In genomic region chr6:105607624-105608392, GRCh38 we compare ENCODE assay signal across 19 cellular contexts.
DNase-seq lines count a peak whose midpoint lies in the region; ATAC-seq and TF ChIP-seq lines count a peak whose summit lies in the region.
"Had no signal": no experiment of that assay in that cellular context is flagged by ENCODE, and none has a peak within 500 bp of the region (broad histone marks: within the 10 kb centered on the region; RNA-seq: fewer than 3 reads in every experiment).

No MANE protein-coding gene starts in this region.

- peak overlapping the region; percentile 99 for H4K5ac ChIP-seq in IMR-90 (ENCODE audit: low read depth, low read length)

- H2AK5ac ChIP-seq in IMR-90 (ENCODE audit: low read depth, low read length) = peak overlapping the region; percentile 85

- dilution Hi-C loops in IMR-90 (cut with HindIII; ENCODE audit: low sequenced_read_pairs, unreplicated experiment) = no loop called here

- peak overlapping the region; percentile 100 for H2BK5ac ChIP-seq in IMR-90 (ENCODE audit: low read depth, low read length, poor library complexity, severe bottlenecking)

- H3K56ac ChIP-seq in IMR-90 (ENCODE audit: extremely low read depth, insufficient read depth, low read length) = peak overlapping the region; percentile 97

- H3K14ac ChIP-seq in IMR-90 (replicated peaks; ENCODE audit: low read depth, low read length) = peak overlapping the region; percentile 94

- intact Hi-C loops in IMR-90 (cut with micrococcal nuclease) = loop anchor here (2.0 to 10.0 kb wide), 3 partner anchors 121 to 697 kb away; partner anchors contain the start of gene PRDM1

- H3K4ac ChIP-seq in IMR-90 (ENCODE audit: low read depth, low read length) = peak overlapping the region; percentile 97

- H3K27ac Mint-ChIP-seq in nephron progenitor cell = peak overlapping the region; percentile 99
- H3K27ac Mint-ChIP-seq in stimulated activated memory B cell treated with anti-CD40 and anti-IgM and Interleukin-4, amounts not matched to agents 10 μg/mL and 1 μg/mL and 100 μg/mL, for 72 hours = no peak overlapping the region
- H3K27ac Mint-ChIP-seq: CD4-positive, CD25-positive, alpha-beta regulatory T cell; effector memory CD8-positive, alpha-beta T cell; T-helper 1 cell treated with Interleukin-12 subunit alpha and Interleukin-12 subunit beta and Interleukin-4 antibody, amounts not matched to agents 30 μg/mL and 1 μg/mL, for 36 hours; WTC11 had no signal

- H3K4me1 Mint-ChIP-seq in nephron progenitor cell = peaks cover 69% of the 10 kb centered on the region
- H3K4me1 Mint-ChIP-seq in stimulated activated memory B cell treated with anti-CD40 and anti-IgM and Interleukin-4, amounts not matched to agents 10 μg/mL and 1 μg/mL and 100 μg/mL, for 72 hours = no peaks in the 10 kb centered on the region

- peak overlapping the region; percentile 100 for H2BK120ac ChIP-seq in IMR-90 (ENCODE audit: low read depth, low read length)

- H3K9me3 Mint-ChIP-seq in nephron progenitor cell = peaks cover 14% of the 10 kb centered on the region
- H3K9me3 Mint-ChIP-seq in stimulated activated memory B cell treated with anti-CD40 and anti-IgM and Interleukin-4, amounts not matched to agents 10 μg/mL and 1 μg/mL and 100 μg/mL, for 72 hours = peaks cover 3% of the 10 kb centered on the region
- H3K9me3 Mint-ChIP-seq: effector memory CD8-positive, alpha-beta T cell had no signal

- no peaks in the 10 kb centered on the region for H3K36me3 Mint-ChIP-seq in nephron progenitor cell (ENCODE audit: low read depth)
- no peaks in the 10 kb centered on the region for H3K36me3 Mint-ChIP-seq in stimulated activated memory B cell treated with anti-CD40 and anti-IgM and Interleukin-4, amounts not matched to agents 10 μg/mL and 1 μg/mL and 100 μg/mL, for 72 hours
- H3K36me3 Mint-ChIP-seq: CD4-positive, CD25-positive, alpha-beta regulatory T cell; WTC11 had no signal

- peak; percentile 41 for DNase-seq in IMR-90
- no peak for DNase-seq in epithelial cell of prostate (ENCODE audit: low read depth, low spot score)
- DNase-seq in nephron progenitor cell = no peak
- DNase-seq in tibial nerve (ENCODE audit: low spot score in 2 of 2) = no peak
- no peak for DNase-seq in NCI-H1436 (lab: John Stamatoyannopoulos, UW)
- no peak for DNase-seq in dedifferentiated amniotic fluid mesenchymal stem cell (ENCODE audit: extremely low spot score)
- DNase-seq: activated CD8-positive, alpha-beta memory T cell treated with anti-CD3 and anti-CD28 coated beads for 24 hours; CD4-positive, CD25-positive, alpha-beta regulatory T cell; effector memory CD8-positive, alpha-beta T cell; NCI-H1436 treated with DMSO at 0.1 percent for 48 hours; stimulated activated CD4-positive, alpha-beta T cell treated with anti-CD3 and anti-CD28 coated beads, Interleukin-15, amount 100 ng/mL, for 24 hours; stimulated activated naive CD8-positive, alpha-beta T cell treated with anti-CD3 and anti-CD28 coated beads, Interleukin-15, Interleukin-2, amounts not matched to agents 100 U/mL and 50 U/mL, for 24 hours had no signal

- H3K4me1 ChIP-seq in IMR-90 (ENCODE audit: control insufficient read depth, insufficient read depth, low read length) (peaks cover 20% of the 10 kb centered on the region), tibial nerve (peaks cover 0 to 33% (median 5%) of the 10 kb centered on the region in 4 donors)
- H3K4me1 ChIP-seq: left lung had no signal

- in situ Hi-C loops in IMR-90 (cut with MboI; ENCODE audit: low sequenced_read_pairs) = loop anchor here (10.0 kb wide), 1 partner anchor 387 kb away; no protein-coding TSS in a partner anchor

- peak overlapping the region; percentile 75 for H2BK15ac ChIP-seq in IMR-90 (ENCODE audit: low read depth, low read length)

- H3K4me3 ChIP-seq in IMR-90 (ENCODE audit: insufficient read depth, low read depth, low read length) (no peak overlapping the region), tibial nerve (no peak overlapping the region)
- H3K4me3 ChIP-seq: left lung, prostate gland had no signal

- no peak for TF ChIP-seq RAD21 in IMR-90 (IDR thresholded peaks at IDR 0.05; ENCODE audit: low read length)

- peaks cover 0 to 8% of the 10 kb centered on the region in 2 experiments; a peak in 1 of 4 replicates for H3K79me1 ChIP-seq in IMR-90 (ENCODE audit: low read depth in 1 of 2, low read length in 2 of 2)

- peak overlapping the region; percentile 89 to 92 for H4K8ac ChIP-seq in IMR-90 (ENCODE audit: low read depth in 2 of 2, low read length in 2 of 2)

- WGBS in IMR-90 (ENCODE audit: extremely low coverage in 2 of 2, insufficient read length in 1 of 2), 2 experiments = no CpG with 5 or more reads among the region's 4 CpGs
- 83 to 86% methylated on average over 4 of the region's 4 CpGs for WGBS in tibial nerve, 2 donors

- no peaks in the 10 kb centered on the region for H4K20me1 ChIP-seq in IMR-90 (ENCODE audit: insufficient read depth, low read length)

- H3K4me3 Mint-ChIP-seq in nephron progenitor cell = peak overlapping the region; percentile 7
- no peak overlapping the region for H3K4me3 Mint-ChIP-seq in stimulated activated memory B cell treated with anti-CD40 and anti-IgM and Interleukin-4, amounts not matched to agents 10 μg/mL and 1 μg/mL and 100 μg/mL, for 72 hours
- H3K4me3 Mint-ChIP-seq: CD4-positive, CD25-positive, alpha-beta regulatory T cell; effector memory CD8-positive, alpha-beta T cell; T-helper 1 cell treated with Interleukin-12 subunit alpha and Interleukin-12 subunit beta and Interleukin-4 antibody, amounts not matched to agents 30 μg/mL and 1 μg/mL, for 36 hours; WTC11 had no signal

- peak overlapping the region; percentile 15; the same call in 1 of the 2 replicates for H3K9ac ChIP-seq in IMR-90 (ENCODE audit: low read depth, low read length)

- H3K36me3 ChIP-seq in IMR-90 (ENCODE audit: control insufficient read depth, insufficient read depth, low read length) (no peaks in the 10 kb centered on the region), tibial nerve (no peaks in the 10 kb centered on the region)
- H3K36me3 ChIP-seq: left lung, prostate gland had no signal

- no TSS peak for BruUV-seq in IMR-90 (replicated peaks; lab: Mats Ljungman, UMichigan)

- no peak for TF ChIP-seq CTCF in 22Rv1 (IDR thresholded peaks at IDR 0.05)
- no peak for TF ChIP-seq CTCF in IMR-90 (conservative IDR thresholded peaks at IDR 0.05; ENCODE audit: low read depth, low read length)
- TF ChIP-seq CTCF in nephron progenitor cell (IDR thresholded peaks at IDR 0.05) = no peak
- no peak for TF ChIP-seq CTCF in tibial nerve (IDR thresholded peaks at IDR 0.05)

- H3K27me3 Mint-ChIP-seq in nephron progenitor cell (ENCODE audit: low read depth, poor library complexity) = no peaks in the 10 kb centered on the region
- peaks cover 7% of the 10 kb centered on the region for H3K27me3 Mint-ChIP-seq in stimulated activated memory B cell treated with anti-CD40 and anti-IgM and Interleukin-4, amounts not matched to agents 10 μg/mL and 1 μg/mL and 100 μg/mL, for 72 hours
- H3K27me3 Mint-ChIP-seq: effector memory CD8-positive, alpha-beta T cell had no signal

- ATAC-seq in IMR-90 (ENCODE audit: low read depth) = no peak
- ATAC-seq in stimulated activated memory B cell treated with anti-CD40 and anti-IgM and Interleukin-4, amounts not matched to agents 10 μg/mL and 1 μg/mL and 100 μg/mL, for 72 hours = no peak
- ATAC-seq: effector memory CD8-positive, alpha-beta T cell; left lung; Right ventricle myocardium inferior; stimulated activated naive CD8-positive, alpha-beta T cell treated with anti-CD3 and anti-CD28 coated beads, Interleukin-15, Interleukin-2, amounts not matched to agents 100 U/mL and 50 U/mL, for 24 hours; WTC11 had no signal

- CTCF ChIA-PET in IMR-90 (lab: Yijun Ruan, JAX) = interaction anchor here (0.8 kb wide), 1 partner anchor 615 kb away, joined by 3 read pairs; no protein-coding TSS in a partner anchor

- peak overlapping the region; percentile 97 for H2BK20ac ChIP-seq in IMR-90 (ENCODE audit: low read depth, low read length)

- peak overlapping the region; percentile 100 for H3K18ac ChIP-seq in IMR-90 (ENCODE audit: low read depth, low read length)

- H3K27ac ChIP-seq in 22Rv1 (peak overlapping the region; percentile 89), IMR-90 (ENCODE audit: insufficient read depth, low read length) (peak overlapping the region; percentile 75), epithelial cell of prostate (peak overlapping the region; percentile 68), tibial nerve (no peak overlapping the region)
- H3K27ac ChIP-seq: prostate gland had no signal

- POLR2A ChIA-PET in IMR-90 (lab: Charles Lee; ENCODE audit: unreplicated experiment) = interaction anchor here (0.7 kb wide), 1 partner anchor 479 kb away, joined by 3 read pairs; no protein-coding TSS in a partner anchor

- H3K9me1 ChIP-seq in IMR-90 (ENCODE audit: insufficient read depth, low read length) = peaks cover 12% of the 10 kb centered on the region

- H2AK9ac ChIP-seq in IMR-90 (replicated peaks; ENCODE audit: low read depth, low read length, poor library complexity) = peak overlapping the region; percentile 62

- H3K27me3 ChIP-seq in IMR-90 (ENCODE audit: control insufficient read depth, insufficient read depth, low read length) = no peaks in the 10 kb centered on the region
- H3K27me3 ChIP-seq in tibial nerve = no peaks in the 10 kb centered on the region
- H3K27me3 ChIP-seq: left lung had no signal

- H2AFZ ChIP-seq in IMR-90 (replicated peaks; ENCODE audit: low read length, poor library complexity) = peak overlapping the region; percentile 9

- peak overlapping the region; percentile 41 for H3K4me2 ChIP-seq in IMR-90 (ENCODE audit: low read depth, low read length)

- no peaks in the 10 kb centered on the region for H3K9me3 ChIP-seq in IMR-90 (ENCODE audit: control insufficient read depth, insufficient read depth, low read length)
- no peaks in the 10 kb centered on the region for H3K9me3 ChIP-seq in tibial nerve
- H3K9me3 ChIP-seq: left lung, prostate gland had no signal

- TF ChIP-seq POLR2A in IMR-90 (IDR thresholded peaks at IDR 0.05; ENCODE audit: low read depth, low read length) (no peak), tibial nerve (IDR thresholded peaks at IDR 0.05) (no peak)

- no peak for TF ChIP-seq EP300 in tibial nerve (IDR thresholded peaks at IDR 0.05)

- H3K23ac ChIP-seq in IMR-90 (ENCODE audit: low read depth, low read length) = peak overlapping the region; percentile 98

- peak overlapping the region; percentile 99 for H4K91ac ChIP-seq in IMR-90 (ENCODE audit: insufficient read depth, low read depth, low read length)

TF ChIP-seq in IMR-90, 13 proteins besides CTCF, POLR2A, EP300 and RAD21 (continues in another document):
- TF ChIP-seq USF2 (IDR thresholded peaks at IDR 0.05; ENCODE audit: low read depth, low read length) (no peak), BHLHE40 (IDR thresholded peaks at IDR 0.05; ENCODE audit: low read depth, low read length) (no peak), CHD1 (IDR thresholded peaks at IDR 0.05; ENCODE audit: low read depth, low read length) (no peak), MXI1 (IDR thresholded peaks at IDR 0.05; ENCODE audit: borderline replicate concordance, low read depth, low read length) (no peak)

Comparison
In these comparisons a context has a peak if more than half of its experiments do, and no peak if none do; other contexts are left out.
1. H3K27ac ChIP-seq: peak in 22Rv1 (single experiment), IMR-90 (single experiment) and epithelial cell of prostate (single experiment); none in tibial nerve (0 of 4).